Comparison of ENCODE assay signal across 8 cellular contexts in the genomic region with DNA sequence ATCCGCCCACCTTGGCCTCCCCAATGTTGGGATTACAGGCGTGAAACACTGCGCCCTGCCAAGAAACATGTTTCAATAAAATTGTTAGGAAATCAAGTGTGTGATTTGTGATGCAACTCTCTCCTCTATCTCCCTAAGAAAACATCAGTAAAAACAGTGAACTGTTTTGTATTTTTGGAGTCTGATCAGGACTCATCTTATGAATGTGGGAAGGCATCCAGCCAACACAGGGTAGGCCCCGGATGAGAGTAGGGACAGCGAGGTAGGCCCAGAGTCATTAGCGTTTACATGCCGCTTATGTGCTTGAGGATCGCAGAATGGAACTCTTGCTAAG. TPM values are rescaled to one million over a fixed set of nuclear protein-coding genes. Genes with fewer than 3 reads are reported as not detected.
DNase-seq lines count a peak whose midpoint lies in the region; ATAC-seq and TF ChIP-seq lines count a peak whose summit lies in the region.

No MANE protein-coding gene starts in this region.

- H3K4me3 Mint-ChIP-seq in naive B cell: peak overlapping the region; percentile 93 to 100 (median 99)

- H3K27ac Mint-ChIP-seq in naive B cell: peak overlapping the region; percentile 99 to 100 (median 100)

- H3K27me3 Mint-ChIP-seq in naive B cell: no peaks in the 10 kb centered on the region

- H3K9me3 Mint-ChIP-seq in naive B cell: no peaks in the 10 kb centered on the region

- peak overlapping the region; percentile 98 to 99 for H3K27ac ChIP-seq in coronary artery

- H3K4me3 ChIP-seq in AG09309 (ENCODE audit: control insufficient read depth, low read depth, low read length): peak overlapping the region; percentile 97
- H3K4me3 ChIP-seq in coronary artery: peak overlapping the region; percentile 85

- peaks cover 20 to 33% (median 32%) of the 10 kb centered on the region in 3 donors for H3K4me1 Mint-ChIP-seq in naive B cell

- in situ Hi-C loops in GM13977 (cut with MboI; ENCODE audit: low pct_unique_long_range_greater_than_20kb, low sequenced_read_pairs, unreplicated experiment): no loop called here

- DNase-seq in AG09309 (ENCODE audit: low read depth) (no peak), LHCN-M2 (ENCODE audit: low read depth) (peak; percentile 8), coronary artery (ENCODE audit: low spot score) (peak; percentile 69), naive B cell (no peak), KG1 (lab: John Stamatoyannopoulos, UW) (no peak), GM13977 (ENCODE audit: low spot score) (no peak), HuH-7.5 (ENCODE audit: low spot score) (no peak), NCI-H524 treated with DMSO at 0.1 percent for 48 hours (lab: John Stamatoyannopoulos, UW) (no peak)

- TF ChIP-seq CTCF in AG09309 (IDR thresholded peaks at IDR 0.05; ENCODE audit: control insufficient read depth, insufficient read depth, low read depth, low read length, missing control alignments) (no peak), coronary artery (IDR thresholded peaks at IDR 0.05) (no peak), GM13977 (IDR thresholded peaks at IDR 0.05; ENCODE audit: extremely low read depth, insufficient read depth, missing control alignments) (no peak)

- peaks cover 0 to 4% of the 10 kb centered on the region in 2 donors for H3K36me3 Mint-ChIP-seq in naive B cell

- ATAC-seq in naive B cell (ENCODE audit: low read depth in 2 of 2): no peak

RNA-seq across cellular contexts. Expression of a gene that starts 0.9 kb away (rescaled TPM):
- total RNA-seq in LHCN-M2 (2014; rRNA removed): 13.0 and 20.4 TPM in 2 replicates
- 8.9 TPM for polyA plus RNA-seq in LHCN-M2 (2012)
- 1 to 10 TPM; 5.5 to 8.9 (median 6.6) TPM for polyA plus RNA-seq in naive B cell (ENCODE audit: low read depth in 6 of 6)

RNA-seq across cellular contexts. Expression of a gene that starts 8.3 kb away (rescaled TPM):
- total RNA-seq in LHCN-M2 (2014; rRNA removed): 44.5 and 58.0 TPM in 2 replicates
- polyA plus RNA-seq in LHCN-M2 (2012): 41.3 TPM
- polyA plus RNA-seq in naive B cell (ENCODE audit: low read depth in 6 of 6): 10 to 100 TPM; 24.0 to 71.6 (median 58.9) TPM

RNA-seq across cellular contexts. Expression of a gene that starts 29.4 kb away (rescaled TPM):
- total RNA-seq in LHCN-M2 (2014; rRNA removed): 0.71 and 2.1 TPM in 2 replicates
- polyA plus RNA-seq in LHCN-M2 (2012): 0.53 TPM
- polyA plus RNA-seq in naive B cell (ENCODE audit: low read depth in 6 of 6): 1 to 10 TPM in 2 of 6 donors, under 1 TPM in 3, not detected in 1; 0.45 to 1.6 (median 0.65) TPM

RNA-seq across cellular contexts. Expression of a gene that starts 41.2 kb away (rescaled TPM):
- total RNA-seq in LHCN-M2 (2014; rRNA removed): 16.0 and 22.3 TPM in 2 replicates
- 26.5 TPM for polyA plus RNA-seq in LHCN-M2 (2012)
- 10 to 100 TPM; 16.8 to 38.5 (median 21.4) TPM for polyA plus RNA-seq in naive B cell (ENCODE audit: low read depth in 6 of 6)

RNA-seq across cellular contexts. Expression of a gene that starts 47.8 kb away (rescaled TPM):
- 136 and 145 TPM in 2 replicates for total RNA-seq in LHCN-M2 (2014; rRNA removed)
- polyA plus RNA-seq in LHCN-M2 (2012): 106 TPM
- 10 to 100 TPM; 48.5 to 90.8 (median 75.4) TPM for polyA plus RNA-seq in naive B cell (ENCODE audit: low read depth in 6 of 6)

Comparison
In these comparisons a context has a peak if more than half of its experiments do, and no peak if none do; other contexts are left out.
1. DNase-seq: peak in LHCN-M2 (single experiment) and coronary artery (single experiment); none in AG09309 (single experiment), naive B cell (single experiment), KG1 (single experiment), GM13977 (single experiment), HuH-7.5 (single experiment) and NCI-H524 treated with DMSO at 0.1 percent for 48 hours (single experiment).